ENCODE assay signal across 19 cellular contexts in the genomic region with DNA sequence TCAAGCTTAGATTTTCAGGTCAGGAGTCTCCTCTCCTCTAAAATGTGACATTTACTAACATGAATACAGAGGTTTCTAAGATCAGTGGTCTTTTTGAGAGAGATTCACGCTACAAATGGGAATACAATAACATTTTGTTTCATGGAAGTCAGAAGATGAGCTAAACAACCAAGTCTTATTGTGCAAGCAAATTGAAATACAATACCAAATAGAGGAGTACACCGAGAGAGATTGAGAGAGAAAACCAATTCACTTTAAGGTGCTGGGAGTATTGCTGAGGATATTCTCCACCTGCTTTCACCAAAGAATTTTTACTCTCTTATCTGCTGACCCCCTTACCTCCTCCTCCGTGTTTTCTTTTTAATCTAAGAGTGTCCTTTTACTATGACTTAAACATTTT.
"Had no signal": no experiment of that assay in that cellular context is flagged by ENCODE, and none has a peak within 500 bp of the region (broad histone marks: within the 10 kb centered on the region; RNA-seq: fewer than 3 reads in every experiment).

No MANE protein-coding gene starts in this region.

- ATAC-seq: activated CD4-positive, CD25-positive, alpha-beta regulatory T cell treated with anti-CD3 and anti-CD28 coated beads, Interleukin-2, amount 50 U/mL, for 24 hours; heart left ventricle; left ventricle myocardium superior; mucosa of descending colon; sciatic nerve; stimulated activated naive B cell treated with anti-CD40 and anti-IgM and Interleukin-4, amounts not matched to agents 10 μg/mL and 1 μg/mL and 100 μg/mL, for 72 hours had no signal

- H3K27ac Mint-ChIP-seq: activated naive CD8-positive, alpha-beta T cell; memory B cell; stimulated activated naive B cell treated with anti-CD40 and anti-IgM and Interleukin-4, amounts not matched to agents 10 μg/mL and 1 μg/mL and 100 μg/mL, for 72 hours had no signal

- H3K4me3 ChIP-seq: heart left ventricle, mucosa of descending colon, prostate gland, vagina had no signal

- H3K27me3 Mint-ChIP-seq: activated naive CD8-positive, alpha-beta T cell; memory B cell; naive B cell; stimulated activated naive B cell treated with anti-CD40 and anti-IgM and Interleukin-4, amounts not matched to agents 10 μg/mL and 1 μg/mL and 100 μg/mL, for 72 hours had no signal

- H3K9me3 ChIP-seq: heart left ventricle, mucosa of descending colon, prostate gland, vagina had no signal

- H3K4me3 Mint-ChIP-seq: activated naive CD8-positive, alpha-beta T cell; memory B cell; naive B cell; stimulated activated naive B cell treated with anti-CD40 and anti-IgM and Interleukin-4, amounts not matched to agents 10 μg/mL and 1 μg/mL and 100 μg/mL, for 72 hours had no signal

- H3K9me3 Mint-ChIP-seq: memory B cell; naive B cell; neural crest cell; stimulated activated naive B cell treated with anti-CD40 and anti-IgM and Interleukin-4, amounts not matched to agents 10 μg/mL and 1 μg/mL and 100 μg/mL, for 72 hours had no signal

- DNase-seq: activated CD4-positive, alpha-beta T cell treated with anti-CD3 and anti-CD28 coated beads, Interleukin-2, amount 50 U/mL, for 1 hour; activated gamma-delta T cell; foreskin fibroblast; heart left ventricle; left ventricle myocardium superior; mucosa of descending colon; naive B cell; stimulated activated CD4-positive, alpha-beta T cell treated with anti-CD3 and anti-CD28 coated beads, Interleukin-4, amount 100 ng/mL, for 4 hours; stimulated activated naive B cell treated with anti-CD40 and anti-IgM and Interleukin-4, amounts not matched to agents 10 μg/mL and 1 μg/mL and 100 μg/mL, for 72 hours; T-helper 1 cell; T-helper 9 cell; trophoblast cell had no signal

- H3K27me3 ChIP-seq: heart left ventricle, vagina had no signal
